ENCODE assay signal across 34 cellular contexts in genomic region chr6:39707962-39708683, GRCh38. TPM values are rescaled to one million over a fixed set of nuclear protein-coding genes. Genes with fewer than 3 reads are reported as not detected.
DNase-seq lines count a peak whose midpoint lies in the region; ATAC-seq, FAIRE-seq and TF ChIP-seq lines count a peak whose summit lies in the region.
"Had no signal": no experiment of that assay in that cellular context is flagged by ENCODE, and none has a peak within 500 bp of the region (broad histone marks: within the 10 kb centered on the region; RNA-seq: fewer than 3 reads in every experiment).

No MANE protein-coding gene starts in this region.

- H3K36me3 Mint-ChIP-seq in neural progenitor cell: no peaks in the 10 kb centered on the region
- H3K36me3 Mint-ChIP-seq: mesothelial cell of epicardium; naive thymus-derived CD4-positive, alpha-beta T cell had no signal

- H3K27ac Mint-ChIP-seq in neural progenitor cell: no peak overlapping the region
- H3K27ac Mint-ChIP-seq: activated CD4-positive, alpha-beta T cell treated with anti-CD3 and anti-CD28 coated beads, Interleukin-2, amount 10 ng/mL, durations not matched to agents 7 days and 5 days; activated naive CD8-positive, alpha-beta T cell treated with anti-CD3 and anti-CD28 coated beads, Interleukin-2, amount 50 U/mL, for 24 hours; immature natural killer cell; mesothelial cell of epicardium; naive thymus-derived CD4-positive, alpha-beta T cell had no signal

- H3K4me1 ChIP-seq in right lobe of liver: peaks cover 0 to 12% (median 4%) of the 10 kb centered on the region in 4 donors
- H3K4me1 ChIP-seq in right cardiac atrium (ENCODE audit: control insufficient read depth, insufficient read depth, low read length): no peaks in the 10 kb centered on the region
- no peaks in the 10 kb centered on the region for H3K4me1 ChIP-seq in neural progenitor cell
- H3K4me1 ChIP-seq: body of pancreas, Caco-2, left lung had no signal

- H3K9me3 ChIP-seq in right lobe of liver: no peaks in the 10 kb centered on the region
- no peaks in the 10 kb centered on the region for H3K9me3 ChIP-seq in right cardiac atrium (ENCODE audit: control insufficient read depth, low read length)
- H3K9me3 ChIP-seq in neural progenitor cell (ENCODE audit: low read depth): no peaks in the 10 kb centered on the region
- H3K9me3 ChIP-seq: body of pancreas, Caco-2, gastroesophageal sphincter, left lung, MG63 had no signal

- H3K27ac ChIP-seq in cingulate gyrus (ENCODE audit: low read depth, low read length) (peak overlapping the region; percentile 61), right lobe of liver (no peak overlapping the region), right cardiac atrium (ENCODE audit: low read length) (no peak overlapping the region), neural progenitor cell (no peak overlapping the region)
- H3K27ac ChIP-seq: body of pancreas, C4-2B, gastroesophageal sphincter, left lung, PC-9 had no signal

- no peaks in the 10 kb centered on the region for H4K20me1 ChIP-seq in neural progenitor cell (ENCODE audit: low read depth)

- no peaks in the 10 kb centered on the region for H3K9me3 Mint-ChIP-seq in neural progenitor cell
- H3K9me3 Mint-ChIP-seq: activated CD4-positive, alpha-beta T cell treated with anti-CD3 and anti-CD28 coated beads, Interleukin-2, amount 10 ng/mL, durations not matched to agents 7 days and 5 days; activated naive CD8-positive, alpha-beta T cell treated with anti-CD3 and anti-CD28 coated beads, Interleukin-2, amount 50 U/mL, for 24 hours; activated T-cell treated with anti-CD3 and anti-CD28 coated beads, Interleukin-2, amount 50 U/mL, for 4 hours; immature natural killer cell; mesothelial cell of epicardium; naive thymus-derived CD4-positive, alpha-beta T cell had no signal

- FAIRE-seq in RCC 7860 (lab: Jason Lieb, UNC): peak; percentile 26
- no peak for FAIRE-seq in frontal cortex (lab: Jason Lieb, UNC)
- FAIRE-seq: small intestine had no signal

- H3K4me1 Mint-ChIP-seq in neural progenitor cell: peaks cover 13% of the 10 kb centered on the region
- H3K4me1 Mint-ChIP-seq: activated CD4-positive, alpha-beta T cell treated with anti-CD3 and anti-CD28 coated beads, Interleukin-2, amount 10 ng/mL, durations not matched to agents 7 days and 5 days; activated naive CD8-positive, alpha-beta T cell treated with anti-CD3 and anti-CD28 coated beads, Interleukin-2, amount 50 U/mL, for 24 hours; immature natural killer cell; mesothelial cell of epicardium; naive thymus-derived CD4-positive, alpha-beta T cell had no signal

- no peaks in the 10 kb centered on the region for H3F3A ChIP-seq in neural progenitor cell (ENCODE audit: low read depth)

- TF ChIP-seq POLR2A in right lobe of liver (IDR thresholded peaks at IDR 0.05): no peak

- TF ChIP-seq CTCF in AG10803 (conservative IDR thresholded peaks at IDR 0.05; ENCODE audit: low read length) (no peak), right lobe of liver (IDR thresholded peaks at IDR 0.05) (no peak), neural progenitor cell (IDR thresholded peaks at IDR 0.05) (no peak)

- no peak overlapping the region for H3K4me3 Mint-ChIP-seq in neural progenitor cell
- H3K4me3 Mint-ChIP-seq: activated CD4-positive, alpha-beta T cell treated with anti-CD3 and anti-CD28 coated beads, Interleukin-2, amount 10 ng/mL, durations not matched to agents 7 days and 5 days; activated naive CD8-positive, alpha-beta T cell treated with anti-CD3 and anti-CD28 coated beads, Interleukin-2, amount 50 U/mL, for 24 hours; activated T-cell treated with anti-CD3 and anti-CD28 coated beads, Interleukin-2, amount 50 U/mL, for 4 hours; immature natural killer cell; mesothelial cell of epicardium; naive thymus-derived CD4-positive, alpha-beta T cell had no signal

- DNase-seq in AG10803 (ENCODE audit: low read depth) (peak; percentile 74), RCC 7860 (ENCODE audit: low spot score) (peak; percentile 5), right lobe of liver (peak in 1 of 3 donors; percentile 24), right cardiac atrium (no peak), neural progenitor cell (ENCODE audit: low spot score) (no peak), frontal cortex (ENCODE audit: low spot score in 2 of 2) (no peak)
- DNase-seq in stimulated activated CD4-positive, alpha-beta T cell treated with anti-CD3 and anti-CD28 coated beads, Interleukin-2, amount 100 ng/mL, for 48 hours: no peak
- DNase-seq: ACHN; activated CD4-positive, alpha-beta T cell treated with anti-CD3 and anti-CD28 coated beads, Interleukin-2, amount 10 ng/mL, durations not matched to agents 7 days and 5 days; activated naive CD8-positive, alpha-beta T cell treated with anti-CD3 and anti-CD28 coated beads, Interleukin-2, amount 50 U/mL, for 24 hours; activated T-cell treated with anti-CD3 and anti-CD28 coated beads, Interleukin-2, amount 50 U/mL, for 4 hours; body of pancreas; Caco-2; cerebellar nuclear complex; DMS79 treated with DMSO at 0.1 percent for 48 hours; erythroblast; hypothalamus; immature natural killer cell; left lung; MG63; naive thymus-derived CD4-positive, alpha-beta T cell; NCI-H1105 treated with DMSO at 0.1 percent for 48 hours; NCI-H2029; NCI-H526 treated with DMSO at 0.1 percent for 48 hours; occipital lobe; PC-9; SIG-M5; small intestine; stimulated activated CD8-positive, alpha-beta memory T cell treated with anti-CD3 and anti-CD28 coated beads, Interleukin-4, amount 100 ng/mL, for 48 hours; T1000 had no signal

- intact Hi-C loops in right lobe of liver (cut with DNase I): no loop called here
- intact Hi-C loops in right cardiac atrium (cut with DNase I): no loop called here

- H3K36me3 ChIP-seq in right lobe of liver (no peaks in the 10 kb centered on the region), neural progenitor cell (no peaks in the 10 kb centered on the region)
- H3K36me3 ChIP-seq: gastroesophageal sphincter, left lung, MG63 had no signal

- no peak overlapping the region for H2AFZ ChIP-seq in neural progenitor cell (replicated peaks)
- H2AFZ ChIP-seq: PC-9 had no signal

- no peaks in the 10 kb centered on the region for H3K79me2 ChIP-seq in neural progenitor cell (ENCODE audit: low read depth)

- ATAC-seq in right lobe of liver: peak; percentile 43 to 96 (median 76)
- no peak for ATAC-seq in right cardiac atrium
- ATAC-seq: activated naive CD8-positive, alpha-beta T cell treated with anti-CD3 and anti-CD28 coated beads, Interleukin-2, amount 50 U/mL, for 24 hours; body of pancreas; gastroesophageal sphincter; left lung; naive thymus-derived CD4-positive, alpha-beta T cell had no signal

- H3K4me3 ChIP-seq in AG10803 (ENCODE audit: low read length): no peak overlapping the region
- H3K4me3 ChIP-seq in right lobe of liver: no peak overlapping the region
- H3K4me3 ChIP-seq in right cardiac atrium (ENCODE audit: low read length): no peak overlapping the region
- no peak overlapping the region for H3K4me3 ChIP-seq in neural progenitor cell
- H3K4me3 ChIP-seq: body of pancreas, gastroesophageal sphincter, left lung, MG63, PC-9 had no signal

- H3K4me2 ChIP-seq in neural progenitor cell: no peak overlapping the region
- H3K4me2 ChIP-seq: PC-9 had no signal

- no peaks in the 10 kb centered on the region for H3K27me3 ChIP-seq in right lobe of liver
- no peaks in the 10 kb centered on the region for H3K27me3 ChIP-seq in right cardiac atrium (ENCODE audit: control insufficient read depth, insufficient read depth)
- H3K27me3 ChIP-seq in neural progenitor cell: no peaks in the 10 kb centered on the region
- H3K27me3 ChIP-seq: body of pancreas, gastroesophageal sphincter, left lung, MG63 had no signal

- H3K9ac ChIP-seq in neural progenitor cell: no peak overlapping the region

- WGBS in right lobe of liver (ENCODE audit: insufficient coverage, low coverage, low lambda C conversion rate, missing lambda C conversion rate): 50% methylated on average over 2 of the region's 2 CpGs
- 80% methylated on average over 2 of the region's 2 CpGs for WGBS in right cardiac atrium

- H3K27me3 Mint-ChIP-seq in neural progenitor cell (ENCODE audit: insufficient read depth, low read depth): peaks cover 2% of the 10 kb centered on the region

RNA-seq across cellular contexts. Expression of gene KIF6, which starts 17.1 kb away (rescaled TPM):
- under 1 TPM in 4 of 6 experiments, not detected in 2; 0.18 to 0.83 (median 0.37) TPM for total RNA-seq in right lobe of liver
- total RNA-seq in right cardiac atrium: 1 to 10 TPM in 1 of 4 donors, under 1 TPM in 3; 0.25 to 1.4 (median 0.43) TPM
- 0.43 TPM for polyA plus RNA-seq in right cardiac atrium
- total RNA-seq in neural progenitor cell (ENCODE audit: low replicate concordance): 0.59 and 2.7 TPM in 2 replicates
- 1.2 TPM for total RNA-seq in frontal cortex
- total RNA-seq: activated CD4-positive, alpha-beta T cell treated with anti-CD3 and anti-CD28 coated beads, Interleukin-2, amount 10 ng/mL, durations not matched to agents 7 days and 5 days; body of pancreas; Caco-2; naive thymus-derived CD4-positive, alpha-beta T cell; PC-9 had no signal
- polyA plus RNA-seq: immature natural killer cell had no signal

Comparison
In these comparisons a context has a peak if more than half of its experiments do, and no peak if none do; other contexts are left out.
1. DNase-seq: peak in AG10803 (single experiment) and RCC 7860 (single experiment); none in right cardiac atrium (0 of 3), neural progenitor cell (single experiment), frontal cortex (0 of 2) and stimulated activated CD4-positive, alpha-beta T cell treated with anti-CD3 and anti-CD28 coated beads, Interleukin-2, amount 100 ng/mL, for 48 hours (0 of 2).
2. ATAC-seq: peak in right lobe of liver (4 of 4); none in right cardiac atrium (0 of 2).